In the genomic region with DNA sequence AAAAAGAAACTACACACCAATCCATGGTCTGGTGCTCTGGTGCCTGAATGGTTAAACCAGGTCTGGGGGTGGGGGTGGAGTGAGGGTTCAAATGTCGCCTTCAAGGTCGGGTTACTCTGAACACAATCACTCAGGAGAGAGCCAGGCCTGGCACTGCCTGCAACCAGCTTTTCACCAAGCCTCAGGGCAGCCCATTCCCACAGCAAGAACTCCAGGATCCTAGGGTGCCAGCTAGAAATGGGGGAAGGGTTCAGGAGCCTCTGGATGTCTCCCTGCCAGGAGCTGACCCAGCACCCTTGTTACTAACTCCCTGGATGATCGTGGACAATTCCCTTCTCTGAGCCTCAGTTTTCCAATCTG, we compare ENCODE assay signal across 9 cellular contexts. TPM values are rescaled to one million over a fixed set of nuclear protein-coding genes. Genes with fewer than 3 reads are reported as not detected.
DNase-seq lines count a peak whose midpoint lies in the region; ATAC-seq, FAIRE-seq and TF ChIP-seq lines count a peak whose summit lies in the region.
"Had no signal": no experiment of that assay in that cellular context is flagged by ENCODE, and none has a peak within 500 bp of the region (broad histone marks: within the 10 kb centered on the region; RNA-seq: fewer than 3 reads in every experiment).

No MANE protein-coding gene starts in this region.

- H3K4me2 ChIP-seq in PC-3 (ENCODE audit: low read length): peak overlapping the region; percentile 98
- H3K4me2 ChIP-seq in H1 (ENCODE audit: insufficient read depth in 1 of 2, low read depth in 2 of 2, low read length in 2 of 2): peak overlapping the region; percentile 68 to 84

- H3K4ac ChIP-seq in H1 (replicated peaks; ENCODE audit: insufficient read length, low read depth, low read length): peak overlapping the region; percentile 15

- H3K56ac ChIP-seq in H1 (replicated peaks; ENCODE audit: insufficient read length, low read depth, low read length): no peak overlapping the region

- H3K27me3 ChIP-seq in PC-3 (ENCODE audit: low read length) (no peaks in the 10 kb centered on the region), H1 (replicated peaks in 1 of 4; ENCODE audit: control insufficient read depth in 3 of 4, extremely low read depth in 1 of 4, insufficient read depth in 3 of 4, low read length in 3 of 4) (no peaks in the 10 kb centered on the region), tibial nerve (no peaks in the 10 kb centered on the region)
- H3K27me3 ChIP-seq in naive thymus-derived CD4-positive, alpha-beta T cell (ENCODE audit: control insufficient read depth in 2 of 2, insufficient read depth in 2 of 2, low read length in 2 of 2): no peaks in the 10 kb centered on the region

- H3K14ac ChIP-seq in H1 (ENCODE audit: insufficient read length): no peak overlapping the region

- H3K4me3 ChIP-seq in PC-3 (ENCODE audit: low read length) (peak overlapping the region; percentile 61; the same call in 1 of the 2 replicates), H1 (ENCODE audit: extremely low read depth in 1 of 4, insufficient read depth in 2 of 4, low read depth in 3 of 4, low read length in 4 of 4) (peak overlapping the region in 3 of 4 experiments; percentile 8 to 51 (median 33); a peak in 5 of 8 replicates), tibial nerve (peak overlapping the region in 1 of 4 donors; percentile 28)
- no peak overlapping the region for H3K4me3 ChIP-seq in naive thymus-derived CD4-positive, alpha-beta T cell (ENCODE audit: low read length)

- peak overlapping the region; percentile 85 for H4K91ac ChIP-seq in H1 (replicated peaks; ENCODE audit: insufficient read length, low read length)

- peaks cover 89% of the 10 kb centered on the region for H3K4me1 Mint-ChIP-seq in mesothelial cell of epicardium
- H3K4me1 Mint-ChIP-seq in naive thymus-derived CD4-positive, alpha-beta T cell: peaks cover 0 to 53% (median 0%) of the 10 kb centered on the region in 7 donors

- no peaks in the 10 kb centered on the region for H3K9me2 ChIP-seq in PC-3 (replicated peaks; ENCODE audit: low read length)

- H3K23me2 ChIP-seq in H1 (ENCODE audit: low read depth, low read length): no peaks in the 10 kb centered on the region

- no peaks in the 10 kb centered on the region for H3K9me3 ChIP-seq in PC-3 (ENCODE audit: low read length)
- no peaks in the 10 kb centered on the region for H3K9me3 ChIP-seq in H1 (ENCODE audit: insufficient read depth in 2 of 2, low read depth in 1 of 2, low read length in 1 of 2)
- no peaks in the 10 kb centered on the region for H3K9me3 ChIP-seq in tibial nerve
- H3K9me3 ChIP-seq in naive thymus-derived CD4-positive, alpha-beta T cell (ENCODE audit: control insufficient read depth in 2 of 3, low read length in 3 of 3): no peaks in the 10 kb centered on the region

- peak overlapping the region; percentile 91; the same call in 1 of the 2 replicates for H2BK12ac ChIP-seq in H1 (ENCODE audit: low read depth, low read length)

- peaks cover 2% of the 10 kb centered on the region for H3K36me3 Mint-ChIP-seq in mesothelial cell of epicardium
- peaks cover 0 to 1% (median 0%) of the 10 kb centered on the region in 5 donors for H3K36me3 Mint-ChIP-seq in naive thymus-derived CD4-positive, alpha-beta T cell

- H2BK20ac ChIP-seq in H1 (ENCODE audit: low read length): 0 out of 2 replicates have a peak overlapping the region, but pooled peaks have one; percentile 64

- peaks cover 95% of the 10 kb centered on the region for H3K79me2 ChIP-seq in PC-3 (ENCODE audit: low read length)
- H3K79me2 ChIP-seq in H1 (ENCODE audit: control insufficient read depth in 1 of 2, insufficient read depth in 2 of 2, low read length in 2 of 2): peaks cover 0 to 89% of the 10 kb centered on the region in 2 experiments; a peak in 3 of 4 replicates

- H2AK5ac ChIP-seq in H1 (ENCODE audit: low read depth, low read length): peak overlapping the region; percentile 65; the same call in 1 of the 2 replicates

- TF ChIP-seq EP300 in H1 (IDR thresholded peaks at IDR 0.05; ENCODE audit: borderline replicate concordance in 1 of 2, low read depth in 2 of 2, low read length in 2 of 2) (no peak), tibial nerve (IDR thresholded peaks at IDR 0.05) (no peak)

- WGBS in H1 (ENCODE audit: extremely low coverage in 1 of 2, insufficient coverage in 1 of 2, insufficient read length in 1 of 2, insufficient replicate concordance in 2 of 2, low coverage in 1 of 2, low lambda C conversion rate in 2 of 2, missing lambda C conversion rate in 1 of 2), 2 experiments: 10% methylated on average over 3 of the region's 3 CpGs; no CpG with 5 or more reads in 1 of the 2 experiments
- 32 to 44% methylated on average over 3 of the region's 3 CpGs for WGBS in tibial nerve, 2 donors

- H3K9ac ChIP-seq in PC-3 (ENCODE audit: low read length): peak overlapping the region; percentile 82
- peak overlapping the region in 2 of 4 experiments; percentile 56 to 63; a peak in 3 of 7 replicates for H3K9ac ChIP-seq in H1 (replicated peaks in 1 of 4; ENCODE audit: extremely low read depth in 1 of 4, low read depth in 3 of 4, low read length in 3 of 4)

- peak overlapping the region; percentile 52 for H3K4me3 Mint-ChIP-seq in mesothelial cell of epicardium
- H3K4me3 Mint-ChIP-seq in naive thymus-derived CD4-positive, alpha-beta T cell: no peak overlapping the region

- H3K23ac ChIP-seq in H1 (ENCODE audit: insufficient read length): no peak overlapping the region

- H3K36me3 ChIP-seq in PC-3 (ENCODE audit: low read depth, low read length) (peaks cover 28% of the 10 kb centered on the region), H1 (ENCODE audit: control insufficient read depth in 2 of 4, insufficient read depth in 4 of 4, low read length in 3 of 4) (peaks cover 0 to 6% (median 0%) of the 10 kb centered on the region in 4 experiments; a peak in 1 of 8 replicates), tibial nerve (no peaks in the 10 kb centered on the region)
- H3K36me3 ChIP-seq in naive thymus-derived CD4-positive, alpha-beta T cell (ENCODE audit: control insufficient read depth in 2 of 3, insufficient read depth in 3 of 3, low read length in 3 of 3): no peaks in the 10 kb centered on the region

- peaks cover 32% of the 10 kb centered on the region for H3K79me1 ChIP-seq in H1 (ENCODE audit: low read depth, low read length)

- POLR2A ChIA-PET in PC-3 (lab: Charles Lee; ENCODE audit: unreplicated experiment) (no interaction called here), H1 (lab: Charles Lee; ENCODE audit: partially characterized antibody) (interaction anchor here (0.8 to 2.3 kb wide), 14 partner anchors 9 to 480 kb away, joined by 3 to 18 read pairs (median 4); partner anchors contain the start of genes PIGT and SYS1)
- POLR2A ChIA-PET in naive thymus-derived CD4-positive, alpha-beta T cell (lab: Charles Lee): no interaction called here

- no peaks in the 10 kb centered on the region for H3K9me3 Mint-ChIP-seq in mesothelial cell of epicardium
- H3K9me3 Mint-ChIP-seq in naive thymus-derived CD4-positive, alpha-beta T cell: no peaks in the 10 kb centered on the region

- no TSS peak for BruUV-seq in PC-3 (replicated peaks; lab: Mats Ljungman, UMichigan)

- H3K27me3 Mint-ChIP-seq in mesothelial cell of epicardium (ENCODE audit: low read depth): no peaks in the 10 kb centered on the region
- H3K27me3 Mint-ChIP-seq in naive thymus-derived CD4-positive, alpha-beta T cell: peaks cover 0 to 13% (median 4%) of the 10 kb centered on the region in 5 donors

- H4K5ac ChIP-seq in H1 (ENCODE audit: insufficient read length, low read depth, low read length): peak overlapping the region; percentile 88

- DNase-seq in PC-3 (no peak), H1 (ENCODE audit: low read depth in 1 of 2, low spot score in 2 of 2) (no peak), mesothelial cell of epicardium (ENCODE audit: low spot score in 2 of 2, unreplicated experiment in 2 of 2) (no peak), tibial nerve (ENCODE audit: low spot score in 2 of 2) (no peak), GM19238 (ENCODE audit: insufficient read length, low spot score) (no peak), NCI-H146 (lab: John Stamatoyannopoulos, UW) (no peak)
- no peak for DNase-seq in naive thymus-derived CD4-positive, alpha-beta T cell

- H4K20me1 ChIP-seq in PC-3 (ENCODE audit: low read length) (peaks cover 28% of the 10 kb centered on the region), H1 (replicated peaks in 1 of 2; ENCODE audit: control insufficient read depth in 1 of 2, insufficient read depth in 2 of 2, low read length in 2 of 2) (peaks cover 0 to 6% of the 10 kb centered on the region in 2 experiments)

- H3K4me1 ChIP-seq in PC-3 (ENCODE audit: insufficient read depth, low read length) (peaks cover 97% of the 10 kb centered on the region), H1 (replicated peaks in 1 of 4; ENCODE audit: control insufficient read depth in 3 of 4, insufficient read depth in 4 of 4, low read length in 3 of 4) (peaks cover 40 to 81% (median 58%) of the 10 kb centered on the region in 4 experiments), tibial nerve (peaks cover 0 to 100% (median 96%) of the 10 kb centered on the region in 4 donors)
- H3K4me1 ChIP-seq in naive thymus-derived CD4-positive, alpha-beta T cell (ENCODE audit: control insufficient read depth in 2 of 2, insufficient read depth in 2 of 2, low read length in 2 of 2): no peaks in the 10 kb centered on the region

- H2BK120ac ChIP-seq in H1 (replicated peaks; ENCODE audit: low read depth, low read length): peak overlapping the region; percentile 67

- TF ChIP-seq POLR2A in H1 (IDR thresholded peaks at IDR 0.05; ENCODE audit: control extremely low read depth in 1 of 2, low read depth in 2 of 2, low read length in 2 of 2) (peak; percentile 8 to 21; a peak in 2 of 3 replicates), tibial nerve (IDR thresholded peaks at IDR 0.05) (no peak)

- FAIRE-seq in H1 (lab: Jason Lieb, UNC): no peak

- ATAC-seq in PC-3: no peak
- ATAC-seq in naive thymus-derived CD4-positive, alpha-beta T cell: no peak

- H2AFZ ChIP-seq in PC-3 (ENCODE audit: low read length): no peak overlapping the region
- no peak overlapping the region for H2AFZ ChIP-seq in H1 (ENCODE audit: low read length)

- H4K8ac ChIP-seq in H1 (ENCODE audit: extremely low read depth, insufficient read depth, low read length): peak overlapping the region; percentile 83; the same call in 1 of the 2 replicates

- TF ChIP-seq RAD21 in H1 (IDR thresholded peaks at IDR 0.05 in 1 of 2, conservative IDR thresholded peaks at IDR 0.05 in 1 of 2; ENCODE audit: low read depth in 2 of 2, low read length in 2 of 2): no peak

- intact Hi-C loops in PC-3 (cut with micrococcal nuclease): loop anchor here (10.0 kb wide), 1 partner anchor 433 kb away; no protein-coding TSS in a partner anchor
- intact Hi-C loops in naive thymus-derived CD4-positive, alpha-beta T cell (cut with micrococcal nuclease): no loop called here

- TF ChIP-seq CTCF in PC-3 (conservative IDR thresholded peaks at IDR 0.05; ENCODE audit: low read depth, low read length) (no peak), H1 (IDR thresholded peaks at IDR 0.05; ENCODE audit: control extremely low read depth in 1 of 3, insufficient read depth in 1 of 3, low read depth in 1 of 3, low read length in 3 of 3) (no peak), mesothelial cell of epicardium (IDR thresholded peaks at IDR 0.05; ENCODE audit: unreplicated experiment) (no peak), tibial nerve (IDR thresholded peaks at IDR 0.05) (no peak)

- peak overlapping the region; percentile 90; the same call in 1 of the 2 replicates for H3K18ac ChIP-seq in H1 (ENCODE audit: extremely low read depth, low read length)

- peak overlapping the region; percentile 95 for H3K27ac ChIP-seq in PC-3 (ENCODE audit: low read length)
- H3K27ac ChIP-seq in H1 (ENCODE audit: low read depth, low read length): peak overlapping the region; percentile 89
- H3K27ac ChIP-seq in tibial nerve: peak overlapping the region; percentile 40 to 98 (median 94)
- no peak overlapping the region for H3K27ac ChIP-seq in naive thymus-derived CD4-positive, alpha-beta T cell (ENCODE audit: low read depth, low read length)

- H2BK15ac ChIP-seq in H1 (ENCODE audit: low read length): no peak overlapping the region; the same call in 1 of the 2 replicates

- CTCF ChIA-PET in PC-3 (lab: Charles Lee) (no interaction called here), H1 (lab: Charles Lee; ENCODE audit: partially characterized antibody) (interaction anchor here (0.6 to 4.6 kb wide), 18 partner anchors 9 to 430 kb away, joined by 3 to 24 read pairs (median 4); partner anchors contain the start of genes DBNDD2 and SYS1)
- CTCF ChIA-PET in naive thymus-derived CD4-positive, alpha-beta T cell (lab: Charles Lee): no interaction called here

- H3K27ac Mint-ChIP-seq in mesothelial cell of epicardium: peak overlapping the region; percentile 97
- no peak overlapping the region for H3K27ac Mint-ChIP-seq in naive thymus-derived CD4-positive, alpha-beta T cell

- peaks cover 16% of the 10 kb centered on the region for H3F3A ChIP-seq in PC-3 (ENCODE audit: low read length, unreplicated experiment)

- peak overlapping the region; percentile 93; the same call in 1 of the 2 replicates for H2BK5ac ChIP-seq in H1 (ENCODE audit: low read depth, low read length)

RNA-seq across cellular contexts. Expression of gene SDC4, which starts 6.7 kb away (rescaled TPM):
- 134 and 167 TPM in 2 replicates for total RNA-seq in PC-3 (2014; rRNA removed)
- total RNA-seq in H1 (2021; fragmentation: NEBNext Ultra II Directional; extraction: Animal tissue kit (Norgen Biotek cat#: 25700)): 59.2 and 60.2 TPM in 2 replicates
- 29.9 and 34.6 TPM in 2 replicates for polyA plus RNA-seq in H1 (2011; rRNA removed)
- polyA plus RNA-seq in H1 (2011; cell fraction: cytosol; rRNA removed): 33.3 TPM
- 20.2 TPM for polyA plus RNA-seq in H1 (2011; cell fraction: nucleus; rRNA removed)
- 49.5 to 58.2 TPM (median 53.1 TPM) in 4 replicates for polyA plus RNA-seq in H1 (2012, experiment 1 of 2)
- 62.5 TPM for polyA plus RNA-seq in H1 (2012, experiment 2 of 2)
- polyA plus RNA-seq in H1 (2013, experiment 1 of 2): 51.2 TPM
- 59.1 TPM for polyA plus RNA-seq in H1 (2013, experiment 2 of 2)
- polyA minus RNA-seq in H1 (2011; rRNA and poly(A)+ RNA removed): 65.3 and 74.9 TPM in 2 replicates
- polyA minus RNA-seq in H1 (2011; cell fraction: cytosol; rRNA and poly(A)+ RNA removed): 45.6 TPM
- 17.7 TPM for polyA minus RNA-seq in H1 (2011; cell fraction: nucleus; rRNA and poly(A)+ RNA removed)
- total RNA-seq in mesothelial cell of epicardium: 44.3 to 46.7 TPM (median 46.7 TPM) in 3 replicates
- 10 to 100 TPM; 41.2 to 72.5 (median 63.4) TPM for total RNA-seq in tibial nerve
- total RNA-seq in naive thymus-derived CD4-positive, alpha-beta T cell: 10 to 100 TPM in 1 of 5 experiments, 1 to 10 TPM in 1, under 1 TPM in 3; 0.38 to 46.7 (median 0.56) TPM
- polyA plus RNA-seq in naive thymus-derived CD4-positive, alpha-beta T cell: under 1 TPM in 1 of 2 donors, not detected in 1; 0.21 TPM

RNA-seq across cellular contexts. Expression of gene SYS1, which starts 21.4 kb away (rescaled TPM):
- total RNA-seq in PC-3 (2014; rRNA removed) (32.5 and 45.2 TPM in 2 replicates), mesothelial cell of epicardium (25.6 to 27.2 TPM (median 26.7 TPM) in 3 replicates), tibial nerve (10 to 100 TPM; 19.2 to 35.6 (median 25.2) TPM)
- 18.2 and 19.6 TPM in 2 replicates for total RNA-seq in H1 (2021; fragmentation: NEBNext Ultra II Directional; extraction: Animal tissue kit (Norgen Biotek cat#: 25700))
- 50.8 and 57.4 TPM in 2 replicates for polyA plus RNA-seq in H1 (2011; rRNA removed)
- 29.3 TPM for polyA plus RNA-seq in H1 (2011; cell fraction: cytosol; rRNA removed)
- polyA plus RNA-seq in H1 (2011; cell fraction: nucleus; rRNA removed): 32.0 TPM
- 15.1 to 17.8 TPM (median 16.5 TPM) in 4 replicates for polyA plus RNA-seq in H1 (2012, experiment 1 of 2)
- polyA plus RNA-seq in H1 (2012, experiment 2 of 2): 23.0 TPM
- 15.6 TPM for polyA plus RNA-seq in H1 (2013, experiment 1 of 2)
- polyA plus RNA-seq in H1 (2013, experiment 2 of 2): 18.9 TPM
- 44.9 and 51.1 TPM in 2 replicates for polyA minus RNA-seq in H1 (2011; rRNA and poly(A)+ RNA removed)
- polyA minus RNA-seq in H1 (2011; cell fraction: cytosol; rRNA and poly(A)+ RNA removed): 15.0 TPM
- 21.8 TPM for polyA minus RNA-seq in H1 (2011; cell fraction: nucleus; rRNA and poly(A)+ RNA removed)
- 100 to 1,000 TPM in 1 of 5 experiments, 10 to 100 TPM in 4; 23.9 to 111 (median 67.1) TPM for total RNA-seq in naive thymus-derived CD4-positive, alpha-beta T cell
- polyA plus RNA-seq in naive thymus-derived CD4-positive, alpha-beta T cell: 10 to 100 TPM; 34.5 to 42.3 TPM

RNA-seq across cellular contexts. Expression of gene MATN4, which starts 33.5 kb away (rescaled TPM):
- total RNA-seq in PC-3 (2014; rRNA removed) (0.33 TPM in 1 of 2 replicates, not detected in the other), mesothelial cell of epicardium (0.11 TPM in 1 of 3 replicates, not detected in the others), tibial nerve (not detected)
- total RNA-seq in H1 (2021; fragmentation: NEBNext Ultra II Directional; extraction: Animal tissue kit (Norgen Biotek cat#: 25700)): 4.0 and 4.4 TPM in 2 replicates
- polyA plus RNA-seq in H1 (2011; rRNA removed): 2.1 and 3.6 TPM in 2 replicates
- polyA plus RNA-seq in H1 (2011; cell fraction: cytosol; rRNA removed): 2.5 TPM
- polyA plus RNA-seq in H1 (2011; cell fraction: nucleus; rRNA removed): 5.2 TPM
- polyA plus RNA-seq in H1 (2012, experiment 1 of 2): 0.86 to 2.7 TPM (median 2.3 TPM) in 4 replicates
- polyA plus RNA-seq in H1 (2012, experiment 2 of 2): 1.5 TPM
- 2.7 TPM for polyA plus RNA-seq in H1 (2013, experiment 1 of 2)
- 2.1 TPM for polyA plus RNA-seq in H1 (2013, experiment 2 of 2)
- 0.59 and 0.63 TPM in 2 replicates for polyA minus RNA-seq in H1 (2011; rRNA and poly(A)+ RNA removed)
- 2.1 TPM for polyA minus RNA-seq in H1 (2011; cell fraction: cytosol; rRNA and poly(A)+ RNA removed)
- 1.4 TPM for polyA minus RNA-seq in H1 (2011; cell fraction: nucleus; rRNA and poly(A)+ RNA removed)
- total RNA-seq in naive thymus-derived CD4-positive, alpha-beta T cell: 1 to 10 TPM in 1 of 5 experiments, not detected in 4; 2.3 TPM
- not detected for polyA plus RNA-seq in naive thymus-derived CD4-positive, alpha-beta T cell
- total RNA-seq: NCI-H460 had no signal

RNA-seq across cellular contexts. Expression of gene RBPJL, which starts 34.9 kb away (rescaled TPM):
- total RNA-seq in PC-3 (2014; rRNA removed) (not detected in 2 replicates), mesothelial cell of epicardium (not detected in 3 replicates), tibial nerve (under 1 TPM in 1 of 4 donors, not detected in 3; 0.44 TPM)
- 0.67 and 0.73 TPM in 2 replicates for total RNA-seq in H1 (2021; fragmentation: NEBNext Ultra II Directional; extraction: Animal tissue kit (Norgen Biotek cat#: 25700))
- polyA plus RNA-seq in H1 (2011; rRNA removed): 1.3 and 1.5 TPM in 2 replicates
- 1.0 TPM for polyA plus RNA-seq in H1 (2011; cell fraction: cytosol; rRNA removed)
- 1.8 TPM for polyA plus RNA-seq in H1 (2011; cell fraction: nucleus; rRNA removed)
- 0.22 to 0.98 TPM (median 0.68 TPM) in 4 replicates for polyA plus RNA-seq in H1 (2012, experiment 1 of 2)
- polyA plus RNA-seq in H1 (2012, experiment 2 of 2): 0.47 TPM
- polyA plus RNA-seq in H1 (2013, experiment 1 of 2): 0.79 TPM
- 0.72 TPM for polyA plus RNA-seq in H1 (2013, experiment 2 of 2)
- 0.15 and 0.32 TPM in 2 replicates for polyA minus RNA-seq in H1 (2011; rRNA and poly(A)+ RNA removed)
- polyA minus RNA-seq in H1 (2011; cell fraction: cytosol; rRNA and poly(A)+ RNA removed): not detected
- polyA minus RNA-seq in H1 (2011; cell fraction: nucleus; rRNA and poly(A)+ RNA removed): 0.70 TPM
- not detected for total RNA-seq in naive thymus-derived CD4-positive, alpha-beta T cell
- not detected for polyA plus RNA-seq in naive thymus-derived CD4-positive, alpha-beta T cell
- total RNA-seq: NCI-H460; T-helper 2 cell treated with Interferon-gamma antibody and Interleukin-4, amounts not matched to agents 100 ng/mL and 5 ng/mL, for 36 hours had no signal

RNA-seq across cellular contexts. Expression of gene TP53TG5, which starts 36.6 kb away (rescaled TPM):
- not detected in 2 replicates for total RNA-seq in PC-3 (2014; rRNA removed)
- not detected in 2 replicates for total RNA-seq in H1 (2021; fragmentation: NEBNext Ultra II Directional; extraction: Animal tissue kit (Norgen Biotek cat#: 25700))
- polyA plus RNA-seq in H1 (2011; rRNA removed): not detected in 2 replicates
- polyA plus RNA-seq in H1 (2011; cell fraction: cytosol; rRNA removed): 0.03 TPM
- 1.6 TPM for polyA plus RNA-seq in H1 (2011; cell fraction: nucleus; rRNA removed)
- 0.42 to 0.67 TPM (median 0.60 TPM) in 4 replicates for polyA plus RNA-seq in H1 (2012, experiment 1 of 2)
- not detected for polyA plus RNA-seq in H1 (2012, experiment 2 of 2)
- polyA plus RNA-seq in H1 (2013, experiment 1 of 2): not detected
- not detected for polyA plus RNA-seq in H1 (2013, experiment 2 of 2)
- 0.19 TPM in 1 of 2 replicates, not detected in the other for polyA minus RNA-seq in H1 (2011; rRNA and poly(A)+ RNA removed)
- not detected for polyA minus RNA-seq in H1 (2011; cell fraction: cytosol; rRNA and poly(A)+ RNA removed)
- 1.1 TPM for polyA minus RNA-seq in H1 (2011; cell fraction: nucleus; rRNA and poly(A)+ RNA removed)
- total RNA-seq in mesothelial cell of epicardium: 0.47 to 0.69 TPM in 2 of 3 replicates, not detected in the other
- not detected for total RNA-seq in tibial nerve
- under 1 TPM in 3 of 5 experiments, not detected in 2; 0.19 to 0.48 (median 0.46) TPM for total RNA-seq in naive thymus-derived CD4-positive, alpha-beta T cell
- polyA plus RNA-seq in naive thymus-derived CD4-positive, alpha-beta T cell: under 1 TPM; 0.14 to 0.24 TPM
- total RNA-seq: NCI-H460 had no signal

Comparison
In these comparisons a context has a peak if more than half of its experiments do, and no peak if none do; other contexts are left out.
1. POLR2A ChIP-seq: peak in H1 (2 of 2); none in tibial nerve (0 of 2).